In the genomic region with DNA sequence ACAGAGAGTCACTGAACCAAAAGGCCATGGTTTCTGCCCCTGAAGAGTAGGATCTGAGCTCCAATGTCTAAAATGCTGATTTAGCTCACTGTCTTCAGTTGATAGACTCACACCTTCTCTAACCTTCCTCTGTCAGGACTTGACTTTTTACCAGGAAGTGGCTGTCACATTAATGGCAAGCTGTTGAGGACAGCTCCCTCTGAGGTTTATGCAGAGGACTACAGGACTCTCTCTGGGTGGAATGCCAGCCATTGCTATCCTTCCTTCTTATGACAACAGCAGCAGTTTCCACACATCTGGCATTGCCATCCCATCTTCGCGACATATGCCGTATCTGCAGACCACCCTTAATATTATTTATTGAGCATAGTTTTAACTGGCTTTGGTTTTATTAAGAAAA, we compare ENCODE assay signal across 19 cellular contexts.
DNase-seq lines count a peak whose midpoint lies in the region; ATAC-seq and TF ChIP-seq lines count a peak whose summit lies in the region.
"Had no signal": no experiment of that assay in that cellular context is flagged by ENCODE, and none has a peak within 500 bp of the region (broad histone marks: within the 10 kb centered on the region; RNA-seq: fewer than 3 reads in every experiment).

No MANE protein-coding gene starts in this region.

- H3K27ac ChIP-seq in endodermal cell (ENCODE audit: low read depth, low read length) (no peak overlapping the region), osteoblast (ENCODE audit: low read depth, low read length) (no peak overlapping the region), gastrocnemius medialis (no peak overlapping the region)
- H3K27ac ChIP-seq: thyroid gland had no signal

- H3K9me3 ChIP-seq in endodermal cell (ENCODE audit: control insufficient read depth, low read length) (no peaks in the 10 kb centered on the region), osteoblast (ENCODE audit: low read depth, low read length) (no peaks in the 10 kb centered on the region), gastrocnemius medialis (no peaks in the 10 kb centered on the region)
- H3K9me3 ChIP-seq: HAP-1, thyroid gland had no signal

- no peaks in the 10 kb centered on the region for H3K36me3 Mint-ChIP-seq in endodermal cell (ENCODE audit: low read depth)
- H3K36me3 Mint-ChIP-seq: natural killer cell had no signal

- 100% methylated on average over 1 of the region's 3 CpGs; no CpG with 5 or more reads in 1 of the 2 experiments for WGBS in endodermal cell (ENCODE audit: insufficient coverage in 1 of 2, insufficient read length in 1 of 2), 2 experiments

- H3K27me3 ChIP-seq in endodermal cell (ENCODE audit: control insufficient read depth, insufficient read depth, low read length, poor library complexity, severe bottlenecking) = no peaks in the 10 kb centered on the region
- H3K27me3 ChIP-seq in osteoblast (ENCODE audit: insufficient read depth, low read length) = no peaks in the 10 kb centered on the region
- no peaks in the 10 kb centered on the region for H3K27me3 ChIP-seq in gastrocnemius medialis
- H3K27me3 ChIP-seq: thyroid gland had no signal

- H3K9me3 Mint-ChIP-seq in endodermal cell = no peaks in the 10 kb centered on the region

- no peaks in the 10 kb centered on the region for H3K4me1 ChIP-seq in endodermal cell (ENCODE audit: control insufficient read depth, insufficient read depth, low read length)
- no peaks in the 10 kb centered on the region for H3K4me1 ChIP-seq in osteoblast (ENCODE audit: insufficient read depth, low read length)
- no peaks in the 10 kb centered on the region for H3K4me1 ChIP-seq in gastrocnemius medialis
- H3K4me1 ChIP-seq: HAP-1 had no signal

- H3K9ac ChIP-seq in endodermal cell (ENCODE audit: extremely low read depth, low read length, poor library complexity, severe bottlenecking) = no peak overlapping the region

- H3K79me2 ChIP-seq in osteoblast (ENCODE audit: insufficient read depth, low read length) = no peaks in the 10 kb centered on the region

- no peaks in the 10 kb centered on the region for H4K20me1 ChIP-seq in osteoblast (ENCODE audit: insufficient read depth, low read length)

- no peak overlapping the region for H3K4me3 Mint-ChIP-seq in endodermal cell
- H3K4me3 Mint-ChIP-seq: natural killer cell had no signal

- peaks cover 14% of the 10 kb centered on the region for H3K4me1 Mint-ChIP-seq in endodermal cell
- H3K4me1 Mint-ChIP-seq: natural killer cell had no signal

- TF ChIP-seq POLR2A in gastrocnemius medialis (IDR thresholded peaks at IDR 0.05) = no peak

- peak; percentile 67 for TF ChIP-seq CTCF in endodermal cell (conservative IDR thresholded peaks at IDR 0.05)
- TF ChIP-seq CTCF in osteoblast (IDR thresholded peaks at IDR 0.05; ENCODE audit: extremely low read depth, low read depth, low read length) = peak; percentile 27
- no peak for TF ChIP-seq CTCF in gastrocnemius medialis (IDR thresholded peaks at IDR 0.05 in 4 of 5, conservative IDR thresholded peaks at IDR 0.05 in 1 of 5)

- in situ Hi-C loops in gastrocnemius medialis (cut with MboI; ENCODE audit: low sequenced_read_pairs in 4 of 4) = no loop called here

- intact Hi-C loops in gastrocnemius medialis (cut with DNase I; ENCODE audit: low total_unique reads) = no loop called here

- H3K4me2 ChIP-seq in osteoblast (ENCODE audit: insufficient read depth, low read length) = no peak overlapping the region

- peak; percentile 32 for DNase-seq in DMS53 (lab: John Stamatoyannopoulos, UW)
- no peak for DNase-seq in DMS53 treated with DMSO at 0.1 percent for 48 hours (lab: John Stamatoyannopoulos, UW; ENCODE audit: unreplicated experiment)
- peak; percentile 10 for DNase-seq in RKO (ENCODE audit: low spot score)
- DNase-seq in endodermal cell = peak; percentile 56
- no peak for DNase-seq in osteoblast (ENCODE audit: insufficient read length, low spot score, missing footprints)
- DNase-seq in C1 segment of cervical spinal cord (lab: John Stamatoyannopoulos, UW) = no peak
- DNase-seq in Ammon's horn (ENCODE audit: low spot score) = no peak
- DNase-seq in gastrocnemius medialis = no peak
- DNase-seq: 8988T; activated naive CD4-positive, alpha-beta T cell treated with anti-CD3 and anti-CD28 coated beads, Interleukin-2, amount 50 U/mL, for 16 hours; activated T-cell treated with anti-CD3 and anti-CD28 coated beads, Interleukin-2, amount 50 U/mL, for 1 hour; dermis blood vessel endothelial cell; erythroblast; head of caudate nucleus; natural killer cell; NCI-H1930; thyroid gland had no signal

- peaks cover 3% of the 10 kb centered on the region for H3K27me3 Mint-ChIP-seq in endodermal cell (ENCODE audit: insufficient read depth)
- H3K27me3 Mint-ChIP-seq: progenitor cell of endocrine pancreas had no signal

- H3K36me3 ChIP-seq in endodermal cell (ENCODE audit: control insufficient read depth, insufficient read depth, low read length) (no peaks in the 10 kb centered on the region), osteoblast (ENCODE audit: insufficient read depth, low read length) (no peaks in the 10 kb centered on the region), gastrocnemius medialis (no peaks in the 10 kb centered on the region)
- H3K36me3 ChIP-seq: HAP-1, thyroid gland had no signal

- no peak overlapping the region for H3K27ac Mint-ChIP-seq in endodermal cell
- H3K27ac Mint-ChIP-seq: natural killer cell, progenitor cell of endocrine pancreas had no signal

- H2AFZ ChIP-seq in osteoblast (ENCODE audit: low read length) = no peak overlapping the region

- no peak overlapping the region for H3K4me3 ChIP-seq in endodermal cell (ENCODE audit: low read length)
- H3K4me3 ChIP-seq in osteoblast (ENCODE audit: insufficient read depth, low read length) = no peak overlapping the region
- H3K4me3 ChIP-seq in gastrocnemius medialis = no peak overlapping the region
- H3K4me3 ChIP-seq: HAP-1, thyroid gland had no signal

- ATAC-seq in gastrocnemius medialis = no peak
- ATAC-seq: natural killer cell had no signal

Comparison
In these comparisons a context has a peak if more than half of its experiments do, and no peak if none do; other contexts are left out.
1. DNase-seq: peak in DMS53 (single experiment), RKO (single experiment) and endodermal cell (single experiment); none in DMS53 treated with DMSO at 0.1 percent for 48 hours (single experiment), osteoblast (single experiment), C1 segment of cervical spinal cord (0 of 14), Ammon's horn (single experiment) and gastrocnemius medialis (0 of 2).
2. CTCF ChIP-seq: peak in endodermal cell (single experiment) and osteoblast (single experiment); none in gastrocnemius medialis (0 of 5).